ENCODE assay signal across 1 cellular context in genomic region chr16:66610111-66610820, GRCh38.
TF ChIP-seq lines count a peak whose summit lies in the region.

No MANE protein-coding gene starts in this region.

TF ChIP-seq in HepG2, 621 proteins besides CTCF, POLR2A, EP300 and RAD21:
- TF ChIP-seq AGO2 (optimal IDR thresholded peaks at IDR 0.05; ENCODE audit: low read depth, low read length) (peak; percentile 22), NRL (CRISPR knock-in tag; IDR thresholded peaks at IDR 0.05; ENCODE audit: borderline replicate concordance) (no peak), ZSCAN22 (CRISPR knock-in tag; IDR thresholded peaks at IDR 0.05) (no peak), MAFK (conservative IDR thresholded peaks at IDR 0.05 in 1 of 2, IDR thresholded peaks at IDR 0.05 in 1 of 2; ENCODE audit: low read length in 2 of 2) (no peak)
- TF ChIP-seq, protein P1, sequence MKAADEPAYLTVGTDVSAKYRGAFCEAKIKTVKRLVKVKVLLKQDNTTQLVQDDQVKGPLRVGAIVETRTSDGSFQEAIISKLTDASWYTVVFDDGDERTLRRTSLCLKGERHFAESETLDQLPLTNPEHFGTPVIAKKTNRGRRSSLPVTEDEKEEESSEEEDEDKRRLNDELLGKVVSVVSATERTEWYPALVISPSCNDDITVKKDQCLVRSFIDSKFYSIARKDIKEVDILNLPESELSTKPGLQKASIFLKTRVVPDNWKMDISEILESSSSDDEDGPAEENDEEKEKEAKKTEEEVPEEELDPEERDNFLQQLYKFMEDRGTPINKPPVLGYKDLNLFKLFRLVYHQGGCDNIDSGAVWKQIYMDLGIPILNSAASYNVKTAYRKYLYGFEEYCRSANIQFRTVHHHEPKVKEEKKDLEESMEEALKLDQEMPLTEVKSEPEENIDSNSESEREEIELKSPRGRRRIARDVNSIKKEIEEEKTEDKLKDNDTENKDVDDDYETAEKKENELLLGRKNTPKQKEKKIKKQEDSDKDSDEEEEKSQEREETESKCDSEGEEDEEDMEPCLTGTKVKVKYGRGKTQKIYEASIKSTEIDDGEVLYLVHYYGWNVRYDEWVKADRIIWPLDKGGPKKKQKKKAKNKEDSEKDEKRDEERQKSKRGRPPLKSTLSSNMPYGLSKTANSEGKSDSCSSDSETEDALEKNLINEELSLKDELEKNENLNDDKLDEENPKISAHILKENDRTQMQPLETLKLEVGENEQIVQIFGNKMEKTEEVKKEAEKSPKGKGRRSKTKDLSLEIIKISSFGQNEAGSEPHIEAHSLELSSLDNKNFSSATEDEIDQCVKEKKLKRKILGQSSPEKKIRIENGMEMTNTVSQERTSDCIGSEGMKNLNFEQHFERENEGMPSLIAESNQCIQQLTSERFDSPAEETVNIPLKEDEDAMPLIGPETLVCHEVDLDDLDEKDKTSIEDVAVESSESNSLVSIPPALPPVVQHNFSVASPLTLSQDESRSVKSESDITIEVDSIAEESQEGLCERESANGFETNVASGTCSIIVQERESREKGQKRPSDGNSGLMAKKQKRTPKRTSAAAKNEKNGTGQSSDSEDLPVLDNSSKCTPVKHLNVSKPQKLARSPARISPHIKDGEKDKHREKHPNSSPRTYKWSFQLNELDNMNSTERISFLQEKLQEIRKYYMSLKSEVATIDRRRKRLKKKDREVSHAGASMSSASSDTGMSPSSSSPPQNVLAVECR (CRISPR knock-in tag; IDR thresholded peaks at IDR 0.05; ENCODE audit: borderline replicate concordance), result no peak
